In genomic region chr7:150996289-150997074, GRCh38 we compare ENCODE assay signal across 20 cellular contexts. TPM values are rescaled to one million over a fixed set of nuclear protein-coding genes. Genes with fewer than 3 reads are reported as not detected.
DNase-seq lines count a peak whose midpoint lies in the region; FAIRE-seq and TF ChIP-seq lines count a peak whose summit lies in the region.
"Had no signal": no experiment of that assay in that cellular context is flagged by ENCODE, and none has a peak within 500 bp of the region (broad histone marks: within the 10 kb centered on the region; RNA-seq: fewer than 3 reads in every experiment).

No MANE protein-coding gene starts in this region.

- no peak for FAIRE-seq in RCC 7860 (lab: Jason Lieb, UNC)
- FAIRE-seq: colon, endothelial cell of umbilical vein had no signal

- no peaks in the 10 kb centered on the region for H3K27me3 ChIP-seq in left ventricle myocardium inferior (ENCODE audit: low read depth)
- no peaks in the 10 kb centered on the region for H3K27me3 ChIP-seq in right atrium auricular region
- H3K27me3 ChIP-seq in endodermal cell (ENCODE audit: control insufficient read depth, insufficient read depth, low read length, poor library complexity, severe bottlenecking): no peaks in the 10 kb centered on the region
- peaks cover 0 to 39% (median 0%) of the 10 kb centered on the region in 7 donors for H3K27me3 ChIP-seq in spleen (replicated peaks in 1 of 7)
- H3K27me3 ChIP-seq: BE2C, upper lobe of left lung had no signal

- TF ChIP-seq POLR2A in spleen (IDR thresholded peaks at IDR 0.05): no peak

- intact Hi-C loops in left ventricle myocardium inferior (cut with micrococcal nuclease): no loop called here
- intact Hi-C loops in spleen (cut with DNase I; ENCODE audit: low total_unique reads): no loop called here
- intact Hi-C loops in CD14-positive monocyte (cut with micrococcal nuclease): no loop called here

- H3K36me3 Mint-ChIP-seq in endodermal cell (ENCODE audit: low read depth) (no peaks in the 10 kb centered on the region), CD14-positive monocyte (no peaks in the 10 kb centered on the region)

- no peaks in the 10 kb centered on the region for H3K4me1 Mint-ChIP-seq in endodermal cell
- H3K4me1 Mint-ChIP-seq in CD14-positive monocyte: peaks cover 32% of the 10 kb centered on the region

- H3K4me3 ChIP-seq in left ventricle myocardium inferior (peak overlapping the region; percentile 30), right atrium auricular region (peak overlapping the region in 1 of 2 donors; percentile 1), endodermal cell (ENCODE audit: low read length) (no peak overlapping the region), spleen (peak overlapping the region; percentile 8 to 78 (median 33))
- H3K4me3 ChIP-seq: PC-9 had no signal

- H3K9me3 Mint-ChIP-seq in endodermal cell (peaks cover under 1% of the 10 kb centered on the region), CD14-positive monocyte (peaks cover 0 to 5% (median 2%) of the 10 kb centered on the region in 7 donors)

- no peak overlapping the region for H3K9ac ChIP-seq in endodermal cell (ENCODE audit: extremely low read depth, low read length, poor library complexity, severe bottlenecking)

- 44 to 78% methylated on average over 5 to 30 of the region's 31 CpGs for whole genome bisulfite sequencing in endodermal cell (ENCODE audit: insufficient coverage in 1 of 2, insufficient read length in 1 of 2), 2 experiments
- 3 to 16% (median 9%) methylated on average over 25 to 31 of the region's 31 CpGs for WGBS in spleen, 5 donors

- peaks cover 3% of the 10 kb centered on the region for H3K27me3 Mint-ChIP-seq in endodermal cell (ENCODE audit: insufficient read depth)
- peaks cover 19 to 34% (median 19%) of the 10 kb centered on the region in 3 donors for H3K27me3 Mint-ChIP-seq in CD14-positive monocyte (ENCODE audit: low read depth in 3 of 3)

- no peak overlapping the region for H3K4me3 Mint-ChIP-seq in endodermal cell
- H3K4me3 Mint-ChIP-seq in CD14-positive monocyte: peak overlapping the region in 1 of 2 donors; percentile 65
- H3K4me3 Mint-ChIP-seq: stimulated activated naive B cell treated with anti-CD40 and anti-IgM and Interleukin-4, amounts not matched to agents 10 μg/mL and 1 μg/mL and 100 μg/mL, for 72 hours had no signal

- peaks cover 8% of the 10 kb centered on the region for H3K36me3 ChIP-seq in left ventricle myocardium inferior
- H3K36me3 ChIP-seq in right atrium auricular region: no peaks in the 10 kb centered on the region
- no peaks in the 10 kb centered on the region for H3K36me3 ChIP-seq in endodermal cell (ENCODE audit: control insufficient read depth, insufficient read depth, low read length)
- peaks cover 0 to 47% (median 6%) of the 10 kb centered on the region in 6 donors for H3K36me3 ChIP-seq in spleen
- H3K36me3 ChIP-seq: BE2C had no signal

- peaks cover 44% of the 10 kb centered on the region for H3K4me1 ChIP-seq in left ventricle myocardium inferior
- peaks cover 0 to 26% of the 10 kb centered on the region in 2 donors for H3K4me1 ChIP-seq in right atrium auricular region
- peaks cover 6% of the 10 kb centered on the region for H3K4me1 ChIP-seq in endodermal cell (ENCODE audit: control insufficient read depth, insufficient read depth, low read length)
- peaks cover 8 to 83% (median 48%) of the 10 kb centered on the region in 6 donors for H3K4me1 ChIP-seq in spleen

- DNase-seq in left ventricle myocardium inferior (no peak), right atrium auricular region (ENCODE audit: low spot score) (no peak), Kasumi-1 (lab: John Stamatoyannopoulos, UW) (peak; percentile 60 to 70), endodermal cell (peak; percentile 65), spleen (no peak), RCC 7860 (ENCODE audit: low spot score) (no peak), glomerular visceral epithelial cell (ENCODE audit: extremely low spot score) (no peak), CD14-positive monocyte (ENCODE audit: low spot score) (no peak)
- DNase-seq: activated gamma-delta T cell; BE2C; DMS 273 treated with DMSO at 0.1 percent for 48 hours; NCI-H1092 treated with DMSO at 0.1 percent for 48 hours; PC-9; stimulated activated CD4-positive, alpha-beta T cell treated with anti-CD3 and anti-CD28 coated beads, Interleukin-12 subunit alpha, Interleukin-12 subunit beta, amount 100 ng/mL, for 4 hours; stimulated activated naive B cell treated with anti-CD40 and anti-IgM and Interleukin-4, amounts not matched to agents 10 μg/mL and 1 μg/mL and 100 μg/mL, for 72 hours; upper lobe of left lung had no signal

- no peak for TF ChIP-seq CTCF in left ventricle myocardium inferior (IDR thresholded peaks at IDR 0.05; ENCODE audit: borderline replicate concordance)
- no peak for TF ChIP-seq CTCF in right atrium auricular region (IDR thresholded peaks at IDR 0.05)
- no peak for TF ChIP-seq CTCF in endodermal cell (conservative IDR thresholded peaks at IDR 0.05)
- TF ChIP-seq CTCF in spleen (IDR thresholded peaks at IDR 0.05 in 8 of 11, conservative IDR thresholded peaks at IDR 0.05 in 3 of 11): no peak
- TF ChIP-seq CTCF in CD14-positive monocyte (IDR thresholded peaks at IDR 0.05): no peak

- no peak overlapping the region for H3K27ac Mint-ChIP-seq in endodermal cell
- H3K27ac Mint-ChIP-seq in CD14-positive monocyte: peak overlapping the region in 2 of 7 donors; percentile 40 to 53
- H3K27ac Mint-ChIP-seq: progenitor cell of endocrine pancreas; stimulated activated naive B cell treated with anti-CD40 and anti-IgM and Interleukin-4, amounts not matched to agents 10 μg/mL and 1 μg/mL and 100 μg/mL, for 72 hours had no signal

- peak overlapping the region; percentile 0 for H3K27ac ChIP-seq in left ventricle myocardium inferior (replicated peaks)
- no peak overlapping the region for H3K27ac ChIP-seq in right atrium auricular region
- no peak overlapping the region for H3K27ac ChIP-seq in endodermal cell (ENCODE audit: low read depth, low read length)
- peak overlapping the region in 6 of 8 donors; percentile 48 to 67 (median 65) for H3K27ac ChIP-seq in spleen
- H3K27ac ChIP-seq: PC-9, upper lobe of left lung had no signal

- no peaks in the 10 kb centered on the region for H3K9me3 ChIP-seq in left ventricle myocardium inferior (replicated peaks)
- no peaks in the 10 kb centered on the region for H3K9me3 ChIP-seq in right atrium auricular region
- H3K9me3 ChIP-seq in endodermal cell (ENCODE audit: control insufficient read depth, low read length): no peaks in the 10 kb centered on the region
- H3K9me3 ChIP-seq in spleen: peaks cover 0 to 1% (median under 1%) of the 10 kb centered on the region in 8 donors
- H3K9me3 ChIP-seq: BE2C, upper lobe of left lung had no signal

RNA-seq across cellular contexts. Expression of gene NOS3, which starts 5.7 kb away (rescaled TPM):
- total RNA-seq in left ventricle myocardium inferior (12.6 TPM), right atrium auricular region (10 to 100 TPM; 14.5 to 78.6 TPM), endodermal cell (1 to 10 TPM; 2.3 to 9.1 TPM), spleen (100 to 1,000 TPM; 106 to 455 (median 187) TPM)
- polyA plus RNA-seq in endodermal cell (2013, experiment 1 of 2): 4.0 TPM
- polyA plus RNA-seq in endodermal cell (2013, experiment 2 of 2): 4.1 TPM
- polyA plus RNA-seq in spleen (10 to 100 TPM; 11.9 to 81.1 (median 28.4) TPM), CD14-positive monocyte (under 1 TPM; 0.26 to 0.72 TPM)

RNA-seq across cellular contexts. Expression of gene KCNH2, which starts 18.4 kb away (rescaled TPM):
- total RNA-seq in left ventricle myocardium inferior: 94.1 TPM
- total RNA-seq in right atrium auricular region: 100 to 1,000 TPM; 119 to 128 TPM
- 1 to 10 TPM; 1.1 to 1.9 TPM for total RNA-seq in endodermal cell
- polyA plus RNA-seq in endodermal cell (2013, experiment 1 of 2): 19.3 TPM
- 17.8 TPM for polyA plus RNA-seq in endodermal cell (2013, experiment 2 of 2)
- total RNA-seq in spleen: 1 to 10 TPM; 1.6 to 5.1 (median 2.8) TPM
- 1 to 10 TPM in 2 of 3 donors, under 1 TPM in 1; 0.67 to 2.5 (median 1.3) TPM for polyA plus RNA-seq in spleen
- polyA plus RNA-seq in CD14-positive monocyte: not detected

RNA-seq across cellular contexts. Expression of gene ATG9B, which starts 27.8 kb away (rescaled TPM):
- not detected for total RNA-seq in left ventricle myocardium inferior
- not detected for total RNA-seq in right atrium auricular region
- total RNA-seq in endodermal cell: 1 to 10 TPM; 2.0 to 3.0 TPM
- polyA plus RNA-seq in endodermal cell (2013, experiment 1 of 2): 4.3 TPM
- 4.0 TPM for polyA plus RNA-seq in endodermal cell (2013, experiment 2 of 2)
- 1 to 10 TPM in 6 of 7 donors, under 1 TPM in 1; 0.66 to 3.8 (median 2.8) TPM for total RNA-seq in spleen
- polyA plus RNA-seq in spleen: 1 to 10 TPM; 1.8 to 3.7 (median 1.9) TPM
- polyA plus RNA-seq in CD14-positive monocyte: under 1 TPM in 1 of 2 donors, not detected in 1; 0.30 TPM
- total RNA-seq: endothelial cell of umbilical vein, liver had no signal

RNA-seq across cellular contexts. Expression of gene ABCB8, which starts 31.8 kb away (rescaled TPM):
- total RNA-seq in left ventricle myocardium inferior (28.3 TPM), right atrium auricular region (10 to 100 TPM; 11.9 to 20.6 TPM), endodermal cell (10 to 100 TPM; 35.9 to 37.2 TPM), spleen (10 to 100 TPM; 22.5 to 42.6 (median 29.1) TPM)
- polyA plus RNA-seq in endodermal cell (2013, experiment 1 of 2): 27.6 TPM
- 25.8 TPM for polyA plus RNA-seq in endodermal cell (2013, experiment 2 of 2)
- polyA plus RNA-seq in spleen (10 to 100 TPM; 12.9 to 21.1 (median 17.2) TPM), CD14-positive monocyte (1 to 10 TPM; 9.3 to 9.5 TPM)

RNA-seq across cellular contexts. Expression of gene ASIC3, which starts 51.8 kb away (rescaled TPM):
- total RNA-seq in left ventricle myocardium inferior (5.3 TPM), right atrium auricular region (1 to 10 TPM; 1.1 to 1.2 TPM), endodermal cell (1 to 10 TPM; 2.5 to 3.0 TPM), spleen (1 to 10 TPM; 1.5 to 5.0 (median 2.9) TPM)
- polyA plus RNA-seq in endodermal cell (2013, experiment 1 of 2): 5.1 TPM
- 4.0 TPM for polyA plus RNA-seq in endodermal cell (2013, experiment 2 of 2)
- polyA plus RNA-seq in spleen (1 to 10 TPM; 1.1 to 3.7 (median 2.6) TPM), CD14-positive monocyte (not detected)

Comparison
In these comparisons a context has a peak if more than half of its experiments do, and no peak if none do; other contexts are left out.
1. H3K27ac ChIP-seq: peak in left ventricle myocardium inferior (single experiment) and spleen (6 of 8); none in right atrium auricular region (0 of 2) and endodermal cell (single experiment).
2. DNase-seq: peak in Kasumi-1 (2 of 2) and endodermal cell (single experiment); none in left ventricle myocardium inferior (single experiment), right atrium auricular region (single experiment), spleen (single experiment), RCC 7860 (single experiment), glomerular visceral epithelial cell (single experiment) and CD14-positive monocyte (single experiment).
3. RNA of gene KCNH2, which starts 18.4 kb away (total RNA-seq): 119 to 128 TPM in right atrium auricular region and 94.1 TPM in left ventricle myocardium inferior (single experiment); 1.6 to 5.1 TPM in spleen and 1.1 to 1.9 TPM in endodermal cell; every median in the first group is over 10 times any median in the second.